ENCODE assay signal across 28 cellular contexts in genomic region chr14:33480589-33481184, GRCh38.
"Had no signal": no experiment of that assay in that cellular context is flagged by ENCODE, and none has a peak within 500 bp of the region (broad histone marks: within the 10 kb centered on the region; RNA-seq: fewer than 3 reads in every experiment).

No MANE protein-coding gene starts in this region.

- H3K4me3 ChIP-seq: esophagus muscularis mucosa, heart right ventricle, psoas muscle, smooth muscle cell, upper lobe of left lung, vagina had no signal

- DNase-seq: activated CD4-positive, alpha-beta memory T cell treated with anti-CD3 and anti-CD28 coated beads for 36 hours; activated CD4-positive, alpha-beta T cell treated with anti-CD3 and anti-CD28 coated beads, Interleukin-2, amount 10 ng/mL, durations not matched to agents 24 days and 14 days; activated CD8-positive, alpha-beta memory T cell treated with anti-CD3 and anti-CD28 coated beads, Interleukin-2, amount 50 U/mL, for 4 hours; activated gamma-delta T cell treated with Interleukin-2 at 50 U/mL for 16 hours; activated naive CD4-positive, alpha-beta T cell treated with anti-CD3 and anti-CD28 coated beads, Interleukin-2, amount 50 U/mL, for 16 hours; activated T-cell treated with anti-CD3 and anti-CD28 coated beads, Interleukin-2, amount 50 U/mL, for 1 hour; amniotic stem cell; brain microvascular endothelial cell; heart right ventricle; naive B cell; nephron progenitor cell; nucleus accumbens; psoas muscle; stimulated activated CD4-positive, alpha-beta T cell treated with anti-CD3 and anti-CD28 coated beads, Interleukin-1b, Interleukin-23, amount 100 ng/mL, for 48 hours; stimulated activated CD4-positive, alpha-beta T cell treated with anti-CD3 and anti-CD28 coated beads, Interleukin-4, amount 100 ng/mL, for 4 hours; stimulated activated CD8-positive, alpha-beta memory T cell treated with anti-CD3 and anti-CD28 coated beads, Interleukin-4, amount 100 ng/mL, for 48 hours; stimulated activated naive CD8-positive, alpha-beta T cell treated with anti-CD3 and anti-CD28 coated beads, Interleukin-15, amount 100 ng/mL, for 72 hours; substantia nigra; T-helper 9 cell; upper lobe of left lung had no signal

- H3K27ac ChIP-seq: brain microvascular endothelial cell, esophagus muscularis mucosa, heart right ventricle, parathyroid adenoma, psoas muscle, upper lobe of left lung, vagina, VCaP had no signal

- H3K4me2 ChIP-seq: smooth muscle cell had no signal

- ATAC-seq: activated CD4-positive, CD25-positive, alpha-beta regulatory T cell treated with anti-CD3 and anti-CD28 coated beads, Interleukin-2, amount 50 U/mL, for 24 hours; activated T-helper 17 cell treated with anti-CD3 and anti-CD28 coated beads, Interleukin-2, amount 50 U/mL, for 72 hours; heart right ventricle; psoas muscle; stimulated activated memory B cell treated with anti-CD40 and anti-IgM and Interleukin-4, amounts not matched to agents 10 μg/mL and 1 μg/mL and 100 μg/mL, for 72 hours; stimulated activated naive CD8-positive, alpha-beta T cell treated with anti-CD3 and anti-CD28 coated beads, Interleukin-15, amount 100 ng/mL, for 72 hours had no signal

- H2AFZ ChIP-seq: parathyroid adenoma had no signal

- H3K9me3 ChIP-seq: esophagus muscularis mucosa, heart right ventricle, psoas muscle, upper lobe of left lung, vagina had no signal

- H3K36me3 ChIP-seq: brain microvascular endothelial cell, esophagus muscularis mucosa, heart right ventricle, upper lobe of left lung, vagina had no signal

- H3K4me1 ChIP-seq: parathyroid adenoma, psoas muscle, upper lobe of left lung, vagina had no signal

- H3K9ac ChIP-seq: parathyroid adenoma had no signal

- H3K27me3 ChIP-seq: brain microvascular endothelial cell, esophagus muscularis mucosa, heart right ventricle, upper lobe of left lung, vagina had no signal

- H3K79me2 ChIP-seq: parathyroid adenoma had no signal
